ENCODE assay signal across 1 cellular context in genomic region chr2:24047703-24048033, GRCh38.
TF ChIP-seq lines count a peak whose summit lies in the region.

No MANE protein-coding gene starts in this region.

TF ChIP-seq in K562, 482 proteins besides CTCF, POLR2A, EP300 and RAD21 (continues in another document):
- TF ChIP-seq EP400 (IDR thresholded peaks at IDR 0.05) (peak; percentile 1), TCFL5 (CRISPR knock-in tag; conservative IDR thresholded peaks at IDR 0.05) (no peak), RFX5 (IDR thresholded peaks at IDR 0.05; ENCODE audit: low read depth, low read length) (no peak), ZFX (CRISPR knock-in tag; IDR thresholded peaks at IDR 0.05) (peak; percentile 42; the same call in 1 of the 2 replicates), NBN (IDR thresholded peaks at IDR 0.05; ENCODE audit: low read depth) (0 out of 2 replicates have a peak, but pooled peaks have one; percentile 21), ZBTB11 (CRISPR knock-in tag; IDR thresholded peaks at IDR 0.05) (0 out of 6 replicates have a peak, but pooled peaks of 1 of the 3 experiments have one; percentile 5), RNF2 (IDR thresholded peaks at IDR 0.05) (no peak), MNT (conservative IDR thresholded peaks at IDR 0.05) (0 out of 4 replicates have a peak, but pooled peaks of 1 of the 2 experiments have one; percentile 2), HDAC1 (IDR thresholded peaks at IDR 0.05) (0 out of 4 replicates have a peak, but pooled peaks of 1 of the 2 experiments have one; percentile 22), MGA (IDR thresholded peaks at IDR 0.05) (no peak), RBM25 (IDR thresholded peaks at IDR 0.05; ENCODE audit: low read depth, low read length, severe bottlenecking) (peak; percentile 36), ZBTB40 (IDR thresholded peaks at IDR 0.05) (no peak), ZBTB40 (CRISPR knock-in tag; IDR thresholded peaks at IDR 0.05) (no peak), E2F6 (IDR thresholded peaks at IDR 0.05; ENCODE audit: borderline replicate concordance in 1 of 2, extremely low read depth in 1 of 2, insufficient read depth in 1 of 2, insufficient read length in 1 of 2, low read depth in 1 of 2, low read length in 1 of 2, poor library complexity in 1 of 2, severe bottlenecking in 1 of 2) (peak; percentile 0 to 2), CREB3L1 (IDR thresholded peaks at IDR 0.05; ENCODE audit: borderline replicate concordance, low read depth) (peak; percentile 40; the same call in 1 of the 2 replicates), L3MBTL2 (IDR thresholded peaks at IDR 0.05) (0 out of 2 replicates have a peak, but pooled peaks have one; percentile 1), TCF15 (CRISPR knock-in tag; IDR thresholded peaks at IDR 0.05) (0 out of 2 replicates have a peak, but pooled peaks have one; percentile 15)
